ENCODE assay signal across 7 cellular contexts in genomic region chr6:118933855-118934460, GRCh38. TPM values are rescaled to one million over a fixed set of nuclear protein-coding genes. Genes with fewer than 3 reads are reported as not detected.
DNase-seq lines count a peak whose midpoint lies in the region; ATAC-seq, FAIRE-seq and TF ChIP-seq lines count a peak whose summit lies in the region.

No MANE protein-coding gene starts in this region.

- no peak for FAIRE-seq in astrocyte (lab: Jason Lieb, UNC)

- H3K4me1 ChIP-seq in astrocyte (ENCODE audit: insufficient read depth, low read length) (peaks cover 4% of the 10 kb centered on the region), mononuclear cell (ENCODE audit: insufficient read depth, low read length) (peaks cover 7% of the 10 kb centered on the region)

- peak overlapping the region; percentile 93 for H3K9ac ChIP-seq in astrocyte (ENCODE audit: low read length)

- H3K27ac ChIP-seq in astrocyte (ENCODE audit: low read depth, low read length): no peak overlapping the region

- H3K4me3 ChIP-seq in astrocyte (ENCODE audit: insufficient read depth, low read depth, low read length): peak overlapping the region; percentile 96
- H3K4me3 ChIP-seq in mononuclear cell (ENCODE audit: low read length): peak overlapping the region; percentile 92

- H3K4me2 ChIP-seq in astrocyte (ENCODE audit: low read length): peak overlapping the region; percentile 98

- peak overlapping the region; percentile 90 for H3K4me3 Mint-ChIP-seq in astrocyte (ENCODE audit: unreplicated experiment)

- no peaks in the 10 kb centered on the region for H3K9me3 Mint-ChIP-seq in astrocyte (ENCODE audit: unreplicated experiment)

- peak; percentile 3 for ATAC-seq in GM18909 (IDR thresholded peaks at IDR 0.05; ENCODE audit: poor library complexity, unreplicated experiment)
- peak; percentile 0 for ATAC-seq in HG02973 (IDR thresholded peaks at IDR 0.05; ENCODE audit: unreplicated experiment)
- no peak for ATAC-seq in GM19463 (IDR thresholded peaks at IDR 0.05; ENCODE audit: unreplicated experiment)

- peaks cover 7% of the 10 kb centered on the region for H3K4me1 Mint-ChIP-seq in astrocyte (ENCODE audit: low read depth, unreplicated experiment)

- H4K20me1 ChIP-seq in astrocyte (ENCODE audit: insufficient read depth, low read length): peaks cover 10% of the 10 kb centered on the region

- no peaks in the 10 kb centered on the region for H3K36me3 Mint-ChIP-seq in astrocyte (ENCODE audit: low read depth, unreplicated experiment)

- no peak overlapping the region for H3K27ac Mint-ChIP-seq in astrocyte (ENCODE audit: unreplicated experiment)

- H3K9me3 ChIP-seq in astrocyte (ENCODE audit: insufficient read depth, low read depth, low read length) (no peaks in the 10 kb centered on the region), mononuclear cell (ENCODE audit: low read depth, low read length) (no peaks in the 10 kb centered on the region)

- H3K27me3 Mint-ChIP-seq in astrocyte (ENCODE audit: low read depth, unreplicated experiment): no peaks in the 10 kb centered on the region

- peaks cover 2% of the 10 kb centered on the region for H3K36me3 ChIP-seq in astrocyte (ENCODE audit: insufficient read depth, low read length)

- TF ChIP-seq CTCF in astrocyte (IDR thresholded peaks at IDR 0.05; ENCODE audit: insufficient read depth, low read depth, low read length): no peak

- H2AFZ ChIP-seq in astrocyte (ENCODE audit: low read depth, low read length): no peak overlapping the region

- H3K79me2 ChIP-seq in astrocyte (ENCODE audit: insufficient read depth, low read length): peaks cover 15% of the 10 kb centered on the region

- no peaks in the 10 kb centered on the region for H3K27me3 ChIP-seq in astrocyte (ENCODE audit: insufficient read depth, low read length)
- H3K27me3 ChIP-seq in mononuclear cell (ENCODE audit: insufficient read depth, low read length): no peaks in the 10 kb centered on the region

- no peak for DNase-seq in astrocyte (ENCODE audit: low read depth)
- no peak for DNase-seq in stimulated activated CD4-positive, alpha-beta T cell treated with anti-CD3 and anti-CD28 coated beads, Interleukin-4, amount 100 ng/mL, for 24 hours
- no peak for DNase-seq in cerebellum (ENCODE audit: low spot score)

RNA-seq across cellular contexts. Expression of gene MCM9, which starts 1.0 kb away (rescaled TPM):
- total RNA-seq in astrocyte (9.2 and 10.1 TPM in 2 replicates), mononuclear cell (42.0 TPM), cerebellum (14.2 TPM)

RNA-seq across cellular contexts. Expression of gene ASF1A, which starts 40.0 kb away (rescaled TPM):
- 35.7 and 36.4 TPM in 2 replicates for total RNA-seq in astrocyte
- total RNA-seq in mononuclear cell: 11.2 TPM
- total RNA-seq in cerebellum: 31.0 TPM
